Comparison of ENCODE assay signal across 17 cellular contexts in genomic region chr5:53173083-53173482, GRCh38.
DNase-seq lines count a peak whose midpoint lies in the region; ATAC-seq and TF ChIP-seq lines count a peak whose summit lies in the region.
"Had no signal": no experiment of that assay in that cellular context is flagged by ENCODE, and none has a peak within 500 bp of the region (broad histone marks: within the 10 kb centered on the region; RNA-seq: fewer than 3 reads in every experiment).

No MANE protein-coding gene starts in this region.

- peak overlapping the region; percentile 66 for H3K27ac ChIP-seq in epithelial cell of prostate
- H3K27ac ChIP-seq in upper lobe of right lung = no peak overlapping the region
- H3K27ac ChIP-seq: SK-N-MC had no signal

- no peaks in the 10 kb centered on the region for H3K36me3 Mint-ChIP-seq in activated T-cell treated with anti-CD3 and anti-CD28 coated beads, Interleukin-2, amount 50 U/mL, for 4 hours (ENCODE audit: insufficient read depth)

- H3K4me1 ChIP-seq in upper lobe of right lung = peaks cover 10% of the 10 kb centered on the region

- ATAC-seq in left colon (peak; percentile 80), upper lobe of right lung (peak; percentile 68)
- ATAC-seq in activated T-cell treated with anti-CD3 and anti-CD28 coated beads, Interleukin-2, amount 50 U/mL, for 4 hours = no peak
- ATAC-seq: K562 had no signal

- no peaks in the 10 kb centered on the region for H3K9me3 Mint-ChIP-seq in activated T-cell treated with anti-CD3 and anti-CD28 coated beads, Interleukin-2, amount 50 U/mL, for 4 hours

- peaks cover 14% of the 10 kb centered on the region for H3K27me3 Mint-ChIP-seq in activated T-cell treated with anti-CD3 and anti-CD28 coated beads, Interleukin-2, amount 50 U/mL, for 4 hours (ENCODE audit: low read depth)

- intact Hi-C loops in left colon (cut with DNase I, micrococcal nuclease) = loop anchor here in 1 of 2 donors (5.0 kb wide), 1 partner anchor 1044 kb away; no protein-coding TSS in a partner anchor
- intact Hi-C loops in upper lobe of right lung (cut with DNase I) = no loop called here

- H3K27me3 ChIP-seq in upper lobe of right lung = no peaks in the 10 kb centered on the region

- no peak overlapping the region for H3K4me3 Mint-ChIP-seq in activated T-cell treated with anti-CD3 and anti-CD28 coated beads, Interleukin-2, amount 50 U/mL, for 4 hours
- H3K4me3 Mint-ChIP-seq: B cell had no signal

- no peaks in the 10 kb centered on the region for H3K9me3 ChIP-seq in upper lobe of right lung

- H3K4me3 ChIP-seq in upper lobe of right lung = no peak overlapping the region
- H3K4me3 ChIP-seq: K562, SK-N-MC had no signal

- no peak for TF ChIP-seq CTCF in upper lobe of right lung (IDR thresholded peaks at IDR 0.05)

- no peaks in the 10 kb centered on the region for H3K4me1 Mint-ChIP-seq in activated T-cell treated with anti-CD3 and anti-CD28 coated beads, Interleukin-2, amount 50 U/mL, for 4 hours (ENCODE audit: low read depth)
- H3K4me1 Mint-ChIP-seq: B cell had no signal

- H3K36me3 ChIP-seq in upper lobe of right lung = no peaks in the 10 kb centered on the region

- DNase-seq in HPDE6-E6E7 (ENCODE audit: extremely low spot score) (peak; percentile 40), epithelial cell of prostate (ENCODE audit: low read depth, low spot score) (peak; percentile 86), left colon (peak; percentile 7 to 39), upper lobe of right lung (no peak), NCI-H1105 treated with DMSO at 0.1 percent for 48 hours (lab: John Stamatoyannopoulos, UW) (no peak), MV-4-11 (lab: John Stamatoyannopoulos, UW) (no peak)
- DNase-seq in activated T-cell treated with anti-CD3 and anti-CD28 coated beads, Interleukin-2, amount 50 U/mL, for 4 hours = no peak
- DNase-seq: DMS79 treated with DMSO at 0.1 percent for 48 hours, H7, NCI-H1694 treated with DMSO at 0.1 percent for 48 hours, NCI-H2227 treated with DMSO at 0.1 percent for 48 hours, NCI-H510A treated with DMSO at 0.1 percent for 48 hours, NCI-H774, Right ventricle myocardium superior had no signal

Comparison
In these comparisons a context has a peak if more than half of its experiments do, and no peak if none do; other contexts are left out.
1. DNase-seq: peak in HPDE6-E6E7 (single experiment), epithelial cell of prostate (single experiment) and left colon (2 of 2); none in upper lobe of right lung (single experiment), NCI-H1105 treated with DMSO at 0.1 percent for 48 hours (single experiment), activated T-cell treated with anti-CD3 and anti-CD28 coated beads, Interleukin-2, amount 50 U/mL, for 4 hours (single experiment) and MV-4-11 (single experiment).
2. ATAC-seq: peak in left colon (single experiment) and upper lobe of right lung (single experiment); none in activated T-cell treated with anti-CD3 and anti-CD28 coated beads, Interleukin-2, amount 50 U/mL, for 4 hours (0 of 2).